33 cellular contexts compared by ENCODE assay signal in genomic region chr5:118447350-118447749, GRCh38.
"Had no signal": no experiment of that assay in that cellular context is flagged by ENCODE, and none has a peak within 500 bp of the region (broad histone marks: within the 10 kb centered on the region; RNA-seq: fewer than 3 reads in every experiment).

No MANE protein-coding gene starts in this region.

- DNase-seq: activated CD4-positive, alpha-beta memory T cell treated with anti-CD3 and anti-CD28 coated beads for 36 hours; activated CD4-positive, alpha-beta T cell treated with anti-CD3 and anti-CD28 coated beads for 36 hours; activated CD4-positive, alpha-beta T cell treated with anti-CD3 and anti-CD28 coated beads, Interleukin-2, amount 10 ng/mL, durations not matched to agents 24 days and 14 days; activated CD4-positive, CD25-positive, alpha-beta regulatory T cell; activated CD4-positive, CD25-positive, alpha-beta regulatory T cell treated with anti-CD3 and anti-CD28 coated beads, Interleukin-2, amount 50 U/mL, for 72 hours; activated CD8-positive, alpha-beta memory T cell treated with anti-CD3 and anti-CD28 coated beads, Interleukin-2, amount 10 ng/mL, durations not matched to agents 7 days and 5 days; activated CD8-positive, alpha-beta memory T cell treated with anti-CD3 and anti-CD28 coated beads, Interleukin-2, amount 50 U/mL, for 4 hours; activated CD8-positive, alpha-beta T cell treated with anti-CD3 and anti-CD28 coated beads, Interleukin-2, amount 10 ng/mL, durations not matched to agents 7 days and 5 days; activated effector memory CD4-positive, alpha-beta T cell treated with anti-CD3 and anti-CD28 coated beads, Interleukin-2, amount 50 U/mL, for 16 hours; activated naive CD4-positive, alpha-beta T cell treated with anti-CD3 and anti-CD28 coated beads for 36 hours; activated naive CD8-positive, alpha-beta T cell treated with anti-CD3 and anti-CD28 coated beads for 36 hours; activated naive CD8-positive, alpha-beta T cell treated with anti-CD3 and anti-CD28 coated beads, Interleukin-2, amount 50 U/mL, for 24 hours; activated T-cell treated with anti-CD3 and anti-CD28 coated beads, Interleukin-2, amount 50 U/mL, for 1 hour; activated T-cell treated with anti-CD3 and anti-CD28 coated beads, Interleukin-2, amount 50 U/mL, for 48 hours; adrenal gland; amygdala; aorta; body of pancreas; dorsolateral prefrontal cortex; effector memory CD4-positive, alpha-beta T cell; endodermal cell; foreskin melanocyte; heart right ventricle; T-helper 2 cell had no signal

- H3K27me3 Mint-ChIP-seq: activated CD4-positive, alpha-beta memory T cell treated with anti-CD3 and anti-CD28 coated beads for 36 hours; activated CD4-positive, alpha-beta T cell treated with anti-CD3 and anti-CD28 coated beads for 36 hours; activated CD4-positive, alpha-beta T cell treated with anti-CD3 and anti-CD28 coated beads, Interleukin-2, amount 10 ng/mL, durations not matched to agents 24 days and 14 days; activated CD8-positive, alpha-beta memory T cell treated with anti-CD3 and anti-CD28 coated beads, Interleukin-2, amount 10 ng/mL, durations not matched to agents 7 days and 5 days; activated naive CD4-positive, alpha-beta T cell treated with anti-CD3 and anti-CD28 coated beads, Interleukin-2, amount 50 U/mL, for 24 hours; activated naive CD8-positive, alpha-beta T cell treated with anti-CD3 and anti-CD28 coated beads for 36 hours; activated naive CD8-positive, alpha-beta T cell treated with anti-CD3 and anti-CD28 coated beads, Interleukin-2, amount 50 U/mL, for 24 hours; central memory CD8-positive, alpha-beta T cell; dendritic cell treated with granulocyte-macrophage colony-stimulating factor and Interleukin-4, amounts not matched to agents 40 ng/mL and 50 ng/mL, for 4 days had no signal

- H3K9me3 Mint-ChIP-seq: activated CD4-positive, alpha-beta memory T cell treated with anti-CD3 and anti-CD28 coated beads for 36 hours; activated CD4-positive, alpha-beta T cell treated with anti-CD3 and anti-CD28 coated beads, Interleukin-2, amount 10 ng/mL, durations not matched to agents 24 days and 14 days; activated naive CD4-positive, alpha-beta T cell treated with anti-CD3 and anti-CD28 coated beads, Interleukin-2, amount 50 U/mL, for 24 hours; activated naive CD8-positive, alpha-beta T cell treated with anti-CD3 and anti-CD28 coated beads for 36 hours; activated naive CD8-positive, alpha-beta T cell treated with anti-CD3 and anti-CD28 coated beads, Interleukin-2, amount 50 U/mL, for 24 hours; activated T-helper 1 cell treated with anti-CD3 and anti-CD28 coated beads, Interleukin-12 subunit alpha, Interleukin-12 subunit beta, Interleukin-2, Interleukin-4 antibody, amounts not matched to agents 30 ng/mL and 10 ng/mL and 1 ng/mL, durations not matched to agents 14 hours and 24 hours and 36 hours; activated T-helper 2 cell treated with anti-CD3 and anti-CD28 coated beads, Interferon-gamma antibody, Interleukin-2, Interleukin-4, amounts not matched to agents 10 μg/mL and 5 μg/mL and 100 μg/mL, durations not matched to agents 14 hours and 24 hours and 36 hours; central memory CD8-positive, alpha-beta T cell; dendritic cell treated with granulocyte-macrophage colony-stimulating factor and Interleukin-4, amounts not matched to agents 40 ng/mL and 50 ng/mL, for 4 days; endodermal cell had no signal

- H3K4me1 ChIP-seq: adrenal gland, body of pancreas, gastroesophageal sphincter had no signal

- H3K4me3 Mint-ChIP-seq: activated CD4-positive, alpha-beta memory T cell treated with anti-CD3 and anti-CD28 coated beads for 36 hours; activated CD4-positive, alpha-beta T cell treated with anti-CD3 and anti-CD28 coated beads for 36 hours; activated CD4-positive, alpha-beta T cell treated with anti-CD3 and anti-CD28 coated beads, Interleukin-2, amount 10 ng/mL, durations not matched to agents 24 days and 14 days; activated CD8-positive, alpha-beta memory T cell treated with anti-CD3 and anti-CD28 coated beads, Interleukin-2, amount 10 ng/mL, durations not matched to agents 7 days and 5 days; activated CD8-positive, alpha-beta T cell treated with anti-CD3 and anti-CD28 coated beads, Interleukin-2, amount 10 ng/mL, durations not matched to agents 7 days and 5 days; activated naive CD4-positive, alpha-beta T cell treated with anti-CD3 and anti-CD28 coated beads for 36 hours; activated naive CD4-positive, alpha-beta T cell treated with anti-CD3 and anti-CD28 coated beads, Interleukin-2, amount 50 U/mL, for 24 hours; activated naive CD8-positive, alpha-beta T cell treated with anti-CD3 and anti-CD28 coated beads for 36 hours; activated naive CD8-positive, alpha-beta T cell treated with anti-CD3 and anti-CD28 coated beads, Interleukin-2, amount 50 U/mL, for 24 hours; activated T-helper 1 cell treated with anti-CD3 and anti-CD28 coated beads, Interleukin-12 subunit alpha, Interleukin-12 subunit beta, Interleukin-2, Interleukin-4 antibody, amounts not matched to agents 30 ng/mL and 10 ng/mL and 1 ng/mL, durations not matched to agents 14 hours and 24 hours and 36 hours; central memory CD8-positive, alpha-beta T cell; dendritic cell treated with granulocyte-macrophage colony-stimulating factor and Interleukin-4, amounts not matched to agents 40 ng/mL and 50 ng/mL, for 4 days; endodermal cell had no signal

- H3K27ac ChIP-seq: adrenal gland, body of pancreas, coronary artery, dorsolateral prefrontal cortex, epithelial cell of prostate, gastroesophageal sphincter, heart right ventricle, hepatocyte had no signal

- H3K27ac Mint-ChIP-seq: activated CD4-positive, alpha-beta memory T cell treated with anti-CD3 and anti-CD28 coated beads for 36 hours; activated CD4-positive, alpha-beta T cell treated with anti-CD3 and anti-CD28 coated beads for 36 hours; activated CD4-positive, alpha-beta T cell treated with anti-CD3 and anti-CD28 coated beads, Interleukin-2, amount 10 ng/mL, durations not matched to agents 24 days and 14 days; activated CD8-positive, alpha-beta memory T cell treated with anti-CD3 and anti-CD28 coated beads, Interleukin-2, amount 10 ng/mL, durations not matched to agents 7 days and 5 days; activated CD8-positive, alpha-beta T cell treated with anti-CD3 and anti-CD28 coated beads, Interleukin-2, amount 10 ng/mL, durations not matched to agents 7 days and 5 days; activated naive CD4-positive, alpha-beta T cell treated with anti-CD3 and anti-CD28 coated beads for 36 hours; activated naive CD4-positive, alpha-beta T cell treated with anti-CD3 and anti-CD28 coated beads, Interleukin-2, amount 50 U/mL, for 24 hours; activated naive CD8-positive, alpha-beta T cell treated with anti-CD3 and anti-CD28 coated beads for 36 hours; activated naive CD8-positive, alpha-beta T cell treated with anti-CD3 and anti-CD28 coated beads, Interleukin-2, amount 50 U/mL, for 24 hours; activated T-helper 1 cell treated with anti-CD3 and anti-CD28 coated beads, Interleukin-12 subunit alpha, Interleukin-12 subunit beta, Interleukin-2, Interleukin-4 antibody, amounts not matched to agents 30 ng/mL and 10 ng/mL and 1 ng/mL, durations not matched to agents 14 hours and 24 hours and 36 hours; activated T-helper 2 cell treated with anti-CD3 and anti-CD28 coated beads, Interferon-gamma antibody, Interleukin-2, Interleukin-4, amounts not matched to agents 10 μg/mL and 5 μg/mL and 100 μg/mL, durations not matched to agents 14 hours and 24 hours and 36 hours; dendritic cell treated with granulocyte-macrophage colony-stimulating factor and Interleukin-4, amounts not matched to agents 40 ng/mL and 50 ng/mL, for 4 days; endodermal cell had no signal

- H3K36me3 ChIP-seq: adrenal gland, gastroesophageal sphincter, heart right ventricle had no signal

- ATAC-seq: activated CD4-positive, alpha-beta T cell treated with anti-CD3 and anti-CD28 coated beads for 36 hours; activated CD8-positive, alpha-beta memory T cell treated with anti-CD3 and anti-CD28 coated beads, Interleukin-2, amount 10 ng/mL, durations not matched to agents 7 days and 5 days; activated CD8-positive, alpha-beta T cell treated with anti-CD3 and anti-CD28 coated beads, Interleukin-2, amount 10 ng/mL, durations not matched to agents 7 days and 5 days; activated naive CD8-positive, alpha-beta T cell treated with anti-CD3 and anti-CD28 coated beads, Interleukin-2, amount 50 U/mL, for 24 hours; body of pancreas; gastroesophageal sphincter; heart right ventricle had no signal

- H2AFZ ChIP-seq: hepatocyte had no signal

- H3K79me2 ChIP-seq: hepatocyte had no signal

- H3K4me1 Mint-ChIP-seq: activated CD4-positive, alpha-beta T cell treated with anti-CD3 and anti-CD28 coated beads for 36 hours; activated CD4-positive, alpha-beta T cell treated with anti-CD3 and anti-CD28 coated beads, Interleukin-2, amount 10 ng/mL, durations not matched to agents 24 days and 14 days; activated CD8-positive, alpha-beta memory T cell treated with anti-CD3 and anti-CD28 coated beads, Interleukin-2, amount 10 ng/mL, durations not matched to agents 7 days and 5 days; activated naive CD4-positive, alpha-beta T cell treated with anti-CD3 and anti-CD28 coated beads, Interleukin-2, amount 50 U/mL, for 24 hours; activated naive CD8-positive, alpha-beta T cell treated with anti-CD3 and anti-CD28 coated beads for 36 hours; activated naive CD8-positive, alpha-beta T cell treated with anti-CD3 and anti-CD28 coated beads, Interleukin-2, amount 50 U/mL, for 24 hours; central memory CD8-positive, alpha-beta T cell had no signal

- H3K9me3 ChIP-seq: adrenal gland, body of pancreas, gastroesophageal sphincter had no signal

- H3K36me3 Mint-ChIP-seq: activated CD4-positive, alpha-beta memory T cell treated with anti-CD3 and anti-CD28 coated beads for 36 hours; activated CD8-positive, alpha-beta memory T cell treated with anti-CD3 and anti-CD28 coated beads, Interleukin-2, amount 10 ng/mL, durations not matched to agents 7 days and 5 days; activated naive CD4-positive, alpha-beta T cell treated with anti-CD3 and anti-CD28 coated beads, Interleukin-2, amount 50 U/mL, for 24 hours; activated naive CD8-positive, alpha-beta T cell treated with anti-CD3 and anti-CD28 coated beads for 36 hours had no signal

- H3K4me3 ChIP-seq: body of pancreas, coronary artery, dorsolateral prefrontal cortex, gastroesophageal sphincter, heart right ventricle, hepatocyte had no signal

- H3K27me3 ChIP-seq: adrenal gland, body of pancreas, dorsolateral prefrontal cortex, gastroesophageal sphincter, heart right ventricle, hepatocyte had no signal

- H3K4me2 ChIP-seq: hepatocyte had no signal
